Comparison of ENCODE assay signal across 1 cellular context in genomic region chr3:129428382-129429079, GRCh38.
TF ChIP-seq lines count a peak whose summit lies in the region.

Gene EFCAB12, minus strand, starts transcription at chr3:129428636. Its CDS starts 148 bp downstream, at chr3:129428488.

TF ChIP-seq in HepG2, 621 proteins besides CTCF, POLR2A, EP300 and RAD21 (continued from another document and continues in another):
- TF ChIP-seq DMTF1 (CRISPR knock-in tag; IDR thresholded peaks at IDR 0.05) (no peak), ZNF574 (CRISPR knock-in tag; IDR thresholded peaks at IDR 0.05) (peak; percentile 50), ZNF562 (CRISPR knock-in tag; IDR thresholded peaks at IDR 0.05; ENCODE audit: borderline replicate concordance) (no peak), ZNF292 (CRISPR knock-in tag; IDR thresholded peaks at IDR 0.05; ENCODE audit: borderline replicate concordance, low read depth) (peak; percentile 43; the same call in 1 of the 2 replicates), ZNF619 (CRISPR knock-in tag; IDR thresholded peaks at IDR 0.05) (no peak; the same call in 1 of the 2 replicates), MAF1 (CRISPR knock-in tag; IDR thresholded peaks at IDR 0.05; ENCODE audit: borderline replicate concordance) (0 out of 2 replicates have a peak, but pooled peaks have one; percentile 30), NR2F2 (IDR thresholded peaks at IDR 0.05; ENCODE audit: borderline replicate concordance, low read depth) (no peak), ZFY (CRISPR knock-in tag; IDR thresholded peaks at IDR 0.05) (peak; percentile 70), ZNF143 (CRISPR knock-in tag; IDR thresholded peaks at IDR 0.05) (no peak), SMARCE1 (IDR thresholded peaks at IDR 0.05; ENCODE audit: borderline replicate concordance) (no peak), NFATC3 (CRISPR knock-in tag; IDR thresholded peaks at IDR 0.05) (no peak), TAF1 (CRISPR knock-in tag; IDR thresholded peaks at IDR 0.05) (no peak), SNAPC2 (CRISPR knock-in tag; IDR thresholded peaks at IDR 0.05) (no peak), JUNB (CRISPR knock-in tag; IDR thresholded peaks at IDR 0.05; ENCODE audit: borderline replicate concordance) (no peak), SAFB2 (CRISPR knock-in tag; IDR thresholded peaks at IDR 0.05; ENCODE audit: borderline replicate concordance, low read depth) (no peak), ZNF280B (CRISPR knock-in tag; IDR thresholded peaks at IDR 0.05; ENCODE audit: borderline replicate concordance) (0 out of 2 replicates have a peak, but pooled peaks have one; percentile 46), HOXA7 (CRISPR knock-in tag; IDR thresholded peaks at IDR 0.05) (no peak), SALL2 (CRISPR knock-in tag; IDR thresholded peaks at IDR 0.05) (no peak), TFE3 (CRISPR knock-in tag; IDR thresholded peaks at IDR 0.05) (no peak), PRDM15 (CRISPR knock-in tag; IDR thresholded peaks at IDR 0.05) (no peak), SP2 (CRISPR knock-in tag; IDR thresholded peaks at IDR 0.05) (no peak), ZFYVE20 (CRISPR knock-in tag; IDR thresholded peaks at IDR 0.05; ENCODE audit: borderline replicate concordance, low read depth) (no peak), ZNF891 (CRISPR knock-in tag; IDR thresholded peaks at IDR 0.05) (0 out of 2 replicates have a peak, but pooled peaks have one; percentile 26), ZNF235 (CRISPR knock-in tag; IDR thresholded peaks at IDR 0.05; ENCODE audit: borderline replicate concordance) (no peak), ZNF225 (CRISPR knock-in tag; IDR thresholded peaks at IDR 0.05) (no peak), IKZF1 (IDR thresholded peaks at IDR 0.05) (no peak), HIVEP1 (CRISPR knock-in tag; IDR thresholded peaks at IDR 0.05) (no peak), ZNF264 (CRISPR knock-in tag; IDR thresholded peaks at IDR 0.05) (peak; percentile 39; the same call in 1 of the 2 replicates), ZNF136 (CRISPR knock-in tag; IDR thresholded peaks at IDR 0.05; ENCODE audit: low read depth) (no peak), JDP2 (CRISPR knock-in tag; IDR thresholded peaks at IDR 0.05; ENCODE audit: borderline replicate concordance) (no peak), NCOA5 (CRISPR knock-in tag; IDR thresholded peaks at IDR 0.05) (no peak), SNAI1 (CRISPR knock-in tag; IDR thresholded peaks at IDR 0.05; ENCODE audit: borderline replicate concordance) (no peak), ETV5 (CRISPR knock-in tag; IDR thresholded peaks at IDR 0.05; ENCODE audit: borderline replicate concordance) (peak; percentile 20; the same call in 1 of the 2 replicates), ZBTB1 (CRISPR knock-in tag; IDR thresholded peaks at IDR 0.05; ENCODE audit: borderline replicate concordance) (no peak), ZSCAN25 (CRISPR knock-in tag; IDR thresholded peaks at IDR 0.05) (no peak), KLF11 (CRISPR knock-in tag; IDR thresholded peaks at IDR 0.05) (no peak), GATA4 (IDR thresholded peaks at IDR 0.05; ENCODE audit: borderline replicate concordance, low read depth) (no peak), PAXIP1 (CRISPR knock-in tag; conservative IDR thresholded peaks at IDR 0.05) (no peak), ZNF142 (CRISPR knock-in tag; IDR thresholded peaks at IDR 0.05) (0 out of 2 replicates have a peak, but pooled peaks have one; percentile 43), ESRRA (CRISPR knock-in tag; IDR thresholded peaks at IDR 0.05; ENCODE audit: low read depth) (no peak), CC2D1A (CRISPR knock-in tag; IDR thresholded peaks at IDR 0.05) (no peak), ZNF33A (CRISPR knock-in tag; IDR thresholded peaks at IDR 0.05; ENCODE audit: borderline replicate concordance) (no peak), ZNF335 (CRISPR knock-in tag; IDR thresholded peaks at IDR 0.05) (no peak)
